Comparison of ENCODE assay signal across 1 cellular context in genomic region chr12:49296836-49297694, GRCh38.
TF ChIP-seq lines count a peak whose summit lies in the region.

No MANE protein-coding gene starts in this region.

TF ChIP-seq in HepG2, 621 proteins besides CTCF, POLR2A, EP300 and RAD21 (continued from another document and continues in another):
- TF ChIP-seq ZBTB49 (CRISPR knock-in tag; IDR thresholded peaks at IDR 0.05; ENCODE audit: borderline replicate concordance) (no peak), MYPOP (CRISPR knock-in tag; IDR thresholded peaks at IDR 0.05) (no peak), ZNF629 (CRISPR knock-in tag; conservative IDR thresholded peaks at IDR 0.05) (no peak), NCOA5 (CRISPR knock-in tag; IDR thresholded peaks at IDR 0.05) (no peak), GMEB2 (CRISPR knock-in tag; IDR thresholded peaks at IDR 0.05; ENCODE audit: low read depth) (no peak), PITX1 (CRISPR knock-in tag; IDR thresholded peaks at IDR 0.05) (0 out of 2 replicates have a peak, but pooled peaks have one; percentile 4), SNAI1 (CRISPR knock-in tag; IDR thresholded peaks at IDR 0.05; ENCODE audit: borderline replicate concordance) (0 out of 2 replicates have a peak, but pooled peaks have one; percentile 35), ZNF670 (CRISPR knock-in tag; IDR thresholded peaks at IDR 0.05; ENCODE audit: borderline replicate concordance) (no peak), PREB (CRISPR knock-in tag; IDR thresholded peaks at IDR 0.05) (no peak), SSRP1 (CRISPR knock-in tag; IDR thresholded peaks at IDR 0.05) (no peak), CEBPB (IDR thresholded peaks at IDR 0.05; ENCODE audit: borderline replicate concordance, low read depth, low read length) (no peak), NFE2L1 (CRISPR knock-in tag; IDR thresholded peaks at IDR 0.05; ENCODE audit: borderline replicate concordance) (no peak), ZNF280D (CRISPR knock-in tag; IDR thresholded peaks at IDR 0.05) (no peak), BRD4 (CRISPR knock-in tag; IDR thresholded peaks at IDR 0.05) (no peak), POLR2AphosphoS2 (IDR thresholded peaks at IDR 0.05; ENCODE audit: low read depth, low read length) (no peak), MEIS2 (CRISPR knock-in tag; IDR thresholded peaks at IDR 0.05) (peak; percentile 7; the same call in 1 of the 2 replicates), ZEB1 (IDR thresholded peaks at IDR 0.05; ENCODE audit: insufficient replicate concordance, low read depth) (peak; percentile 53), ZNF264 (CRISPR knock-in tag; IDR thresholded peaks at IDR 0.05) (no peak), FOXA3 (CRISPR knock-in tag; IDR thresholded peaks at IDR 0.05) (no peak), EZH2 (conservative IDR thresholded peaks at IDR 0.05; ENCODE audit: low read depth, low read length) (0 out of 2 replicates have a peak, but pooled peaks have one; percentile 76), NBN (conservative IDR thresholded peaks at IDR 0.05) (no peak), ZNF138 (CRISPR knock-in tag; IDR thresholded peaks at IDR 0.05; ENCODE audit: low read depth) (no peak), ZNF317 (CRISPR knock-in tag; IDR thresholded peaks at IDR 0.05) (no peak), SCMH1 (CRISPR knock-in tag; IDR thresholded peaks at IDR 0.05; ENCODE audit: borderline replicate concordance) (no peak), PCBP1 (IDR thresholded peaks at IDR 0.05; ENCODE audit: borderline replicate concordance, low read depth, low read length) (0 out of 2 replicates have a peak, but pooled peaks have one; percentile 27), KDM5B (CRISPR knock-in tag; IDR thresholded peaks at IDR 0.05; ENCODE audit: borderline replicate concordance) (peak; percentile 41; the same call in 1 of the 2 replicates), NR2F2 (IDR thresholded peaks at IDR 0.05; ENCODE audit: borderline replicate concordance, low read depth) (no peak), KLF6 (CRISPR knock-in tag; IDR thresholded peaks at IDR 0.05) (no peak), AFF4 (CRISPR knock-in tag; IDR thresholded peaks at IDR 0.05) (no peak), PHF8 (CRISPR knock-in tag; IDR thresholded peaks at IDR 0.05) (0 out of 2 replicates have a peak, but pooled peaks have one; percentile 30), HNRNPH1 (optimal IDR thresholded peaks at IDR 0.05; ENCODE audit: low read depth, low read length) (no peak), MAZ (IDR thresholded peaks at IDR 0.05; ENCODE audit: borderline replicate concordance, low read depth, low read length) (no peak), MAZ (CRISPR knock-in tag; IDR thresholded peaks at IDR 0.05; ENCODE audit: low read depth) (peak; percentile 55; the same call in 1 of the 2 replicates), PAF1 (CRISPR knock-in tag; IDR thresholded peaks at IDR 0.05) (no peak), HMG20B (CRISPR knock-in tag; conservative IDR thresholded peaks at IDR 0.05) (no peak), SMARCE1 (IDR thresholded peaks at IDR 0.05; ENCODE audit: borderline replicate concordance) (no peak), ZNF775 (CRISPR knock-in tag; IDR thresholded peaks at IDR 0.05; ENCODE audit: borderline replicate concordance) (no peak), MLLT10 (CRISPR knock-in tag; IDR thresholded peaks at IDR 0.05) (no peak), ZNF710 (CRISPR knock-in tag; IDR thresholded peaks at IDR 0.05; ENCODE audit: borderline replicate concordance) (no peak), ZNF274 (CRISPR knock-in tag; IDR thresholded peaks at IDR 0.05) (0 out of 2 replicates have a peak, but pooled peaks have one; percentile 49), ZNF652 (CRISPR knock-in tag; IDR thresholded peaks at IDR 0.05; ENCODE audit: borderline replicate concordance, low read depth) (no peak), TGIF2 (CRISPR knock-in tag; IDR thresholded peaks at IDR 0.05) (no peak), SP4 (CRISPR knock-in tag; IDR thresholded peaks at IDR 0.05) (no peak), IRX3 (CRISPR knock-in tag; IDR thresholded peaks at IDR 0.05; ENCODE audit: borderline replicate concordance, low read depth) (no peak), MLXIP (CRISPR knock-in tag; IDR thresholded peaks at IDR 0.05; ENCODE audit: borderline replicate concordance) (no peak), ZNF180 (CRISPR knock-in tag; IDR thresholded peaks at IDR 0.05; ENCODE audit: borderline replicate concordance, low read depth) (no peak), BRF2 (CRISPR knock-in tag; IDR thresholded peaks at IDR 0.05) (no peak)
